13 cellular contexts compared by ENCODE assay signal in genomic region chr13:84366484-84366883, GRCh38.
DNase-seq lines count a peak whose midpoint lies in the region; ATAC-seq lines count a peak whose summit lies in the region.
"Had no signal": no experiment of that assay in that cellular context is flagged by ENCODE, and none has a peak within 500 bp of the region (broad histone marks: within the 10 kb centered on the region; RNA-seq: fewer than 3 reads in every experiment).

No MANE protein-coding gene starts in this region.

- ATAC-seq in HG02938 (IDR thresholded peaks at IDR 0.05; ENCODE audit: unreplicated experiment), result no peak

- DNase-seq in EL (peak; percentile 62), RPMI7951 (ENCODE audit: low read depth) (peak; percentile 5), fibroblast of gingiva (ENCODE audit: low read depth) (peak; percentile 12), renal cortical epithelial cell (ENCODE audit: low read depth) (peak; percentile 0), occipital lobe (lab: John Stamatoyannopoulos, UW) (no peak), NCI-H1048 (lab: John Stamatoyannopoulos, UW) (no peak)
- DNase-seq: DMS 273 treated with DMSO at 0.1 percent for 48 hours; MV-4-11; NCI-H1436 treated with DMSO at 0.1 percent for 48 hours; NCI-H69; NK-92 treated with Interleukin-12 subunit alpha and Interleukin-12 subunit beta, amount 100 ng/mL, for 24 hours; PC-9 had no signal

Comparison
In these comparisons a context has a peak if more than half of its experiments do, and no peak if none do; other contexts are left out.
1. DNase-seq: peak in EL (single experiment), RPMI7951 (single experiment), fibroblast of gingiva (single experiment) and renal cortical epithelial cell (single experiment); none in occipital lobe (single experiment) and NCI-H1048 (single experiment).